Comparison of ENCODE assay signal across 8 cellular contexts in genomic region chr11:93741882-93742226, GRCh38. TPM values are rescaled to one million over a fixed set of nuclear protein-coding genes. Genes with fewer than 3 reads are reported as not detected.
DNase-seq lines count a peak whose midpoint lies in the region; ATAC-seq and TF ChIP-seq lines count a peak whose summit lies in the region.

No MANE protein-coding gene starts in this region.

- H3K27me3 Mint-ChIP-seq in activated naive CD4-positive, alpha-beta T cell treated with anti-CD3 and anti-CD28 coated beads, Interleukin-2, amount 10 ng/mL, durations not matched to agents 7 days and 5 days, result peaks cover 4% of the 10 kb centered on the region
- no peaks in the 10 kb centered on the region for H3K27me3 Mint-ChIP-seq in dendritic cell treated with granulocyte-macrophage colony-stimulating factor and Interleukin-4, amounts not matched to agents 40 ng/mL and 50 ng/mL, for 4 days
- H3K27me3 Mint-ChIP-seq in type B pancreatic cell, result no peaks in the 10 kb centered on the region

- TF ChIP-seq CTCF in OCI-LY3 (IDR thresholded peaks at IDR 0.05; ENCODE audit: low read depth, low read length), result no peak
- no peak for TF ChIP-seq CTCF in lung (IDR thresholded peaks at IDR 0.05; ENCODE audit: control extremely low read depth, extremely low read depth)
- TF ChIP-seq CTCF in type B pancreatic cell (conservative IDR thresholded peaks at IDR 0.05), result no peak

- no peaks in the 10 kb centered on the region for H3K27me3 ChIP-seq in OCI-LY3 (ENCODE audit: low read depth, low read length)
- no peaks in the 10 kb centered on the region for H3K27me3 ChIP-seq in lung (ENCODE audit: control insufficient read depth, insufficient read depth)

- intact Hi-C loops in dendritic cell treated with granulocyte-macrophage colony-stimulating factor and Interleukin-4, amounts not matched to agents 40 ng/mL and 50 ng/mL, for 4 days (cut with micrococcal nuclease), result loop anchor here (1.0 to 5.0 kb wide), 4 partner anchors 42 to 750 kb away; partner anchors contain the start of genes ANKRD49, CEP295, MED17 and MRE11

- no peak for DNase-seq in activated naive CD4-positive, alpha-beta T cell treated with anti-CD3 and anti-CD28 coated beads, Interleukin-2, amount 10 ng/mL, durations not matched to agents 7 days and 5 days
- no peak for DNase-seq in activated naive CD4-positive, alpha-beta T cell treated with anti-CD3 and anti-CD28 coated beads, Interleukin-2, amount 50 U/mL, for 16 hours
- DNase-seq in lung (ENCODE audit: low spot score), result peak; percentile 69
- DNase-seq in type B pancreatic cell (ENCODE audit: extremely low spot score, unreplicated experiment), result no peak
- DNase-seq in NCI-H1436 (lab: John Stamatoyannopoulos, UW), result no peak

- H3K27ac ChIP-seq in OCI-LY3 (ENCODE audit: low read length) (peak overlapping the region; percentile 87), lung (ENCODE audit: low read depth in 1 of 2, low read length in 1 of 2) (peak overlapping the region; percentile 97)

- peak overlapping the region; percentile 99 for H3K27ac Mint-ChIP-seq in activated naive CD4-positive, alpha-beta T cell treated with anti-CD3 and anti-CD28 coated beads, Interleukin-2, amount 10 ng/mL, durations not matched to agents 7 days and 5 days
- peak overlapping the region; percentile 100 for H3K27ac Mint-ChIP-seq in dendritic cell treated with granulocyte-macrophage colony-stimulating factor and Interleukin-4, amounts not matched to agents 40 ng/mL and 50 ng/mL, for 4 days
- peak overlapping the region; percentile 99 for H3K27ac Mint-ChIP-seq in type B pancreatic cell

- peak overlapping the region; percentile 93 for H2AFZ ChIP-seq in OCI-LY3 (ENCODE audit: low read depth, low read length)

- peaks cover 61% of the 10 kb centered on the region for H3K79me2 ChIP-seq in OCI-LY3 (ENCODE audit: low read length)

- H3K4me1 ChIP-seq in OCI-LY3 (ENCODE audit: low read length) (peaks cover 29% of the 10 kb centered on the region), lung (ENCODE audit: control insufficient read depth in 2 of 2, insufficient read depth in 2 of 2, low read length in 2 of 2) (peaks cover 7 to 13% of the 10 kb centered on the region in 2 donors)

- no peaks in the 10 kb centered on the region for H3K9me3 Mint-ChIP-seq in activated naive CD4-positive, alpha-beta T cell treated with anti-CD3 and anti-CD28 coated beads, Interleukin-2, amount 10 ng/mL, durations not matched to agents 7 days and 5 days
- H3K9me3 Mint-ChIP-seq in dendritic cell treated with granulocyte-macrophage colony-stimulating factor and Interleukin-4, amounts not matched to agents 40 ng/mL and 50 ng/mL, for 4 days, result no peaks in the 10 kb centered on the region
- H3K9me3 Mint-ChIP-seq in type B pancreatic cell, result no peaks in the 10 kb centered on the region

- peaks cover 53% of the 10 kb centered on the region for H3K36me3 Mint-ChIP-seq in activated naive CD4-positive, alpha-beta T cell treated with anti-CD3 and anti-CD28 coated beads, Interleukin-2, amount 10 ng/mL, durations not matched to agents 7 days and 5 days
- peaks cover 62% of the 10 kb centered on the region for H3K36me3 Mint-ChIP-seq in dendritic cell treated with granulocyte-macrophage colony-stimulating factor and Interleukin-4, amounts not matched to agents 40 ng/mL and 50 ng/mL, for 4 days (ENCODE audit: low read depth)
- H3K36me3 Mint-ChIP-seq in type B pancreatic cell, result peaks cover 32% of the 10 kb centered on the region

- H3K9me3 ChIP-seq in OCI-LY3 (ENCODE audit: insufficient read depth, low read length) (no peaks in the 10 kb centered on the region), lung (ENCODE audit: control insufficient read depth in 2 of 2, insufficient read depth in 1 of 2, low read length in 1 of 2) (no peaks in the 10 kb centered on the region)

- peaks cover 57% of the 10 kb centered on the region for H3K4me1 Mint-ChIP-seq in activated naive CD4-positive, alpha-beta T cell treated with anti-CD3 and anti-CD28 coated beads, Interleukin-2, amount 10 ng/mL, durations not matched to agents 7 days and 5 days
- peaks cover 53% of the 10 kb centered on the region for H3K4me1 Mint-ChIP-seq in dendritic cell treated with granulocyte-macrophage colony-stimulating factor and Interleukin-4, amounts not matched to agents 40 ng/mL and 50 ng/mL, for 4 days (ENCODE audit: low read depth)
- H3K4me1 Mint-ChIP-seq in type B pancreatic cell (ENCODE audit: unreplicated experiment), result peaks cover 40% of the 10 kb centered on the region

- CTCF ChIA-PET in activated naive CD4-positive, alpha-beta T cell treated with anti-CD3 and anti-CD28 coated beads, Interleukin-2, amount 10 ng/mL, durations not matched to agents 7 days and 5 days (lab: Charles Lee), result interaction anchor here (0.8 to 3.4 kb wide), 3 partner anchors 9 to 75 kb away, joined by 3 to 21 read pairs (median 3); partner anchors contain the start of gene MED17

- H4K20me1 ChIP-seq in OCI-LY3 (ENCODE audit: insufficient read depth, low read length), result peaks cover 29% of the 10 kb centered on the region

- H3K9ac ChIP-seq in OCI-LY3 (ENCODE audit: low read length), result peak overlapping the region; percentile 98

- ATAC-seq in HG02885 (IDR thresholded peaks at IDR 0.05; ENCODE audit: poor library complexity, unreplicated experiment), result peak; percentile 20
- ATAC-seq in lung (ENCODE audit: insufficient read depth, low FRiP score), result peak; percentile 31

- peak overlapping the region; percentile 99 for H3K4me3 Mint-ChIP-seq in activated naive CD4-positive, alpha-beta T cell treated with anti-CD3 and anti-CD28 coated beads, Interleukin-2, amount 10 ng/mL, durations not matched to agents 7 days and 5 days
- H3K4me3 Mint-ChIP-seq in dendritic cell treated with granulocyte-macrophage colony-stimulating factor and Interleukin-4, amounts not matched to agents 40 ng/mL and 50 ng/mL, for 4 days, result peak overlapping the region; percentile 99
- peak overlapping the region; percentile 100 for H3K4me3 Mint-ChIP-seq in type B pancreatic cell

- H3K4me3 ChIP-seq in OCI-LY3 (ENCODE audit: low read length) (peak overlapping the region; percentile 90), lung (peak overlapping the region; percentile 66)

- 0% methylated on average over 8 of the region's 8 CpGs for WGBS in lung, 2 donors

- peak overlapping the region; percentile 78 for H3K4me2 ChIP-seq in OCI-LY3 (ENCODE audit: low read length)

- H3K36me3 ChIP-seq in OCI-LY3 (replicated peaks; ENCODE audit: low read depth, low read length) (peaks cover 37% of the 10 kb centered on the region), lung (ENCODE audit: control insufficient read depth in 2 of 2, insufficient read depth in 2 of 2, low read length in 2 of 2) (peaks cover 4 to 11% of the 10 kb centered on the region in 2 donors)

RNA-seq across cellular contexts. Expression of gene C11orf54, which starts 0.4 kb away (rescaled TPM):
- 10 to 100 TPM; 20.4 to 66.1 TPM for total RNA-seq in lung
- polyA plus RNA-seq in lung, result 10 to 100 TPM; 20.8 to 23.3 TPM
- total RNA-seq in type B pancreatic cell (ENCODE audit: low replicate concordance), result 25.6 and 29.9 TPM in 2 replicates

RNA-seq across cellular contexts. Expression of gene TAF1D, which starts 0.6 kb away (rescaled TPM):
- total RNA-seq in lung, result 100 to 1,000 TPM in 1 of 2 donors, 10 to 100 TPM in 1; 70.6 to 315 TPM
- 100 to 1,000 TPM in 1 of 2 donors, 10 to 100 TPM in 1; 58.1 to 226 TPM for polyA plus RNA-seq in lung
- 126 and 143 TPM in 2 replicates for total RNA-seq in type B pancreatic cell (ENCODE audit: low replicate concordance)

RNA-seq across cellular contexts. Expression of gene MED17, which starts 42.2 kb away (rescaled TPM):
- 10 to 100 TPM; 27.8 to 56.8 TPM for total RNA-seq in lung
- polyA plus RNA-seq in lung, result 10 to 100 TPM in 1 of 2 donors, 1 to 10 TPM in 1; 9.2 to 13.0 TPM
- 49.8 and 53.3 TPM in 2 replicates for total RNA-seq in type B pancreatic cell (ENCODE audit: low replicate concordance)
